ENCODE assay signal across 18 cellular contexts in genomic region chr7:30852360-30852709, GRCh38. TPM values are rescaled to one million over a fixed set of nuclear protein-coding genes. Genes with fewer than 3 reads are reported as not detected.
DNase-seq lines count a peak whose midpoint lies in the region; ATAC-seq, FAIRE-seq and TF ChIP-seq lines count a peak whose summit lies in the region.
"Had no signal": no experiment of that assay in that cellular context is flagged by ENCODE, and none has a peak within 500 bp of the region (broad histone marks: within the 10 kb centered on the region; RNA-seq: fewer than 3 reads in every experiment).

No MANE protein-coding gene starts in this region.

- H2AK5ac ChIP-seq in trophoblast cell (ENCODE audit: low read length): no peak overlapping the region

- H2BK120ac ChIP-seq in trophoblast cell (ENCODE audit: insufficient read depth, low read length, poor library complexity): no peak overlapping the region

- H3K4me3 ChIP-seq in fibroblast of the aortic adventitia (ENCODE audit: low read depth, low read length) (no peak overlapping the region), trophoblast cell (ENCODE audit: low read depth, low read length) (no peak overlapping the region), vagina (no peak overlapping the region)
- H3K4me3 ChIP-seq: colonic mucosa, SJCRH30 had no signal

- no CpG with 5 or more reads among the region's 4 CpGs for WGBS in trophoblast cell (ENCODE audit: extremely low coverage, insufficient coverage, insufficient read length)

- no peak overlapping the region for H4K91ac ChIP-seq in trophoblast cell (ENCODE audit: low read depth, low read length)

- no peak overlapping the region for H3K27ac ChIP-seq in trophoblast cell (ENCODE audit: low read depth, low read length)
- H3K27ac ChIP-seq in vagina: peak overlapping the region; percentile 79
- H3K27ac ChIP-seq: 22Rv1, colonic mucosa, SJCRH30 had no signal

- H3K79me2 ChIP-seq in trophoblast cell (ENCODE audit: control insufficient read depth, insufficient read depth, low read length, poor library complexity): no peaks in the 10 kb centered on the region

- no peak overlapping the region for H3K9ac ChIP-seq in trophoblast cell (ENCODE audit: low read length)

- no peak for FAIRE-seq in GM12891 (lab: Jason Lieb, UNC)
- FAIRE-seq: small intestine had no signal

- H3K4ac ChIP-seq in trophoblast cell (ENCODE audit: low read depth, low read length): no peak overlapping the region

- DNase-seq in NCI-H82 (lab: John Stamatoyannopoulos, UW): peak; percentile 12
- DNase-seq in NCI-H82 treated with DMSO at 0.1 percent for 48 hours (lab: John Stamatoyannopoulos, UW; ENCODE audit: unreplicated experiment): no peak
- peak; percentile 41 for DNase-seq in fibroblast of the aortic adventitia (ENCODE audit: low read depth)
- no peak for DNase-seq in trophoblast cell
- DNase-seq in vagina (ENCODE audit: extremely low spot score in 2 of 2): no peak
- DNase-seq in GM12891 (ENCODE audit: insufficient read length, low spot score): no peak
- DNase-seq: activated CD4-positive, alpha-beta T cell treated with anti-CD3 and anti-CD28 coated beads, Interleukin-2, amount 10 ng/mL, durations not matched to agents 7 days and 5 days; CD4-positive, CD25-positive, alpha-beta regulatory T cell; colonic mucosa; DMS79 treated with DMSO at 0.1 percent for 48 hours; MM.1S; small intestine; stimulated activated naive CD8-positive, alpha-beta T cell treated with anti-CD3 and anti-CD28 coated beads, Interleukin-15, amount 100 ng/mL, for 72 hours; T-helper 9 cell had no signal

- H2BK5ac ChIP-seq in trophoblast cell (ENCODE audit: low read depth, low read length, poor library complexity): no peak overlapping the region

- no peak overlapping the region for H4K12ac ChIP-seq in trophoblast cell (ENCODE audit: low read depth, low read length)

- peak overlapping the region; percentile 37 for H2BK12ac ChIP-seq in trophoblast cell (ENCODE audit: low read length)

- H3K4me1 ChIP-seq in trophoblast cell (ENCODE audit: control insufficient read depth in 1 of 2, insufficient read depth in 2 of 2, low read length in 2 of 2) (peaks cover 18 to 24% of the 10 kb centered on the region in 2 experiments), vagina (peaks cover 6% of the 10 kb centered on the region)
- H3K4me1 ChIP-seq: colonic mucosa had no signal

- no peak overlapping the region for H2AFZ ChIP-seq in trophoblast cell (ENCODE audit: insufficient read depth, low read length, poor library complexity)

- H3K4me2 ChIP-seq in trophoblast cell (ENCODE audit: low read length): no peak overlapping the region

- H3K9me3 ChIP-seq in trophoblast cell (ENCODE audit: insufficient read depth, low read depth, low read length) (peaks cover 6% of the 10 kb centered on the region), vagina (no peaks in the 10 kb centered on the region)
- H3K9me3 ChIP-seq: colonic mucosa, SJCRH30 had no signal

- no peak overlapping the region for H3K14ac ChIP-seq in trophoblast cell (ENCODE audit: low read length)

- no peak overlapping the region for H4K8ac ChIP-seq in trophoblast cell (ENCODE audit: low read depth, low read length)

- H3K79me1 ChIP-seq in trophoblast cell (ENCODE audit: low read length): peaks cover 2% of the 10 kb centered on the region

- H3K36me3 ChIP-seq in trophoblast cell (ENCODE audit: control insufficient read depth in 1 of 2, insufficient read depth in 2 of 2, low read length in 2 of 2) (no peaks in the 10 kb centered on the region), vagina (no peaks in the 10 kb centered on the region)
- H3K36me3 ChIP-seq: colonic mucosa, SJCRH30 had no signal

- no peak for ATAC-seq in HG02571 (IDR thresholded peaks at IDR 0.05; ENCODE audit: unreplicated experiment)
- ATAC-seq in HG03571 (IDR thresholded peaks at IDR 0.05; ENCODE audit: unreplicated experiment): no peak
- ATAC-seq: stimulated activated naive CD8-positive, alpha-beta T cell treated with anti-CD3 and anti-CD28 coated beads, Interleukin-15, amount 100 ng/mL, for 72 hours had no signal

- intact Hi-C loops in vagina (cut with DNase I): no loop called here

- H3K27me3 ChIP-seq in trophoblast cell (ENCODE audit: insufficient read depth, low read length): no peaks in the 10 kb centered on the region
- H3K27me3 ChIP-seq in vagina: no peaks in the 10 kb centered on the region
- H3K27me3 ChIP-seq: colonic mucosa, SJCRH30 had no signal

- no peak overlapping the region for H3K18ac ChIP-seq in trophoblast cell (ENCODE audit: low read length)

- no peak for TF ChIP-seq POLR2A in vagina (IDR thresholded peaks at IDR 0.05)
- no peak for TF ChIP-seq POLR2A in GM12891 (IDR thresholded peaks at IDR 0.05; ENCODE audit: low read depth, low read length)

- no peak for TF ChIP-seq CTCF in fibroblast of the aortic adventitia (IDR thresholded peaks at IDR 0.05; ENCODE audit: insufficient read depth, low read length)
- TF ChIP-seq CTCF in vagina (IDR thresholded peaks at IDR 0.05): no peak

- H3K23ac ChIP-seq in trophoblast cell (ENCODE audit: low read length): no peak overlapping the region

TF ChIP-seq in GM12891, 5 proteins besides CTCF, POLR2A, EP300 and RAD21:
- TF ChIP-seq SPI1 (IDR thresholded peaks at IDR 0.05; ENCODE audit: low read depth, low read length) (no peak), TAF1 (IDR thresholded peaks at IDR 0.05; ENCODE audit: low read depth, low read length) (no peak)
TF ChIP-seq in GM12891: peak in this region for 0.

RNA-seq across cellular contexts. Expression of gene AQP1, which starts 59.3 kb away (rescaled TPM):
- total RNA-seq in fibroblast of the aortic adventitia (ENCODE audit: low replicate concordance): 2.8 and 4.5 TPM in 2 replicates
- 31.8 and 35.6 TPM in 2 replicates for polyA plus RNA-seq in trophoblast cell (2013)
- 243 TPM for total RNA-seq in vagina
- polyA plus RNA-seq in GM12891 (2012; ENCODE audit: low read depth, missing spikeins): 0.09 TPM
- polyA plus RNA-seq: CD4-positive, CD25-positive, alpha-beta regulatory T cell had no signal

Comparison
In these comparisons a context has a peak if more than half of its experiments do, and no peak if none do; other contexts are left out.
1. DNase-seq: peak in NCI-H82 (single experiment) and fibroblast of the aortic adventitia (single experiment); none in NCI-H82 treated with DMSO at 0.1 percent for 48 hours (single experiment), trophoblast cell (0 of 2), vagina (0 of 2) and GM12891 (single experiment).
2. RNA of gene AQP1, which starts 59.3 kb away (total RNA-seq): 243 TPM in vagina (single experiment); 2.8 to 4.5 TPM in fibroblast of the aortic adventitia; every median in the first group is over 10 times any median in the second.